Comparison of ENCODE assay signal across 32 cellular contexts in genomic region chr3:132047209-132047608, GRCh38. TPM values are rescaled to one million over a fixed set of nuclear protein-coding genes. Genes with fewer than 3 reads are reported as not detected.
"Had no signal": no experiment of that assay in that cellular context is flagged by ENCODE, and none has a peak within 500 bp of the region (broad histone marks: within the 10 kb centered on the region; RNA-seq: fewer than 3 reads in every experiment).

No MANE protein-coding gene starts in this region.

- H2AFZ ChIP-seq: hepatocyte had no signal

- DNase-seq: cerebellar nuclear complex; cortex of kidney; effector memory CD8-positive, alpha-beta T cell; foreskin keratinocyte; heart left ventricle; left cardiac atrium; left lung; mesenchymal stem cell; mucosa of descending colon; naive thymus-derived CD8-positive, alpha-beta T cell; occipital lobe; ovary; posterior cingulate gyrus; psoas muscle; right cardiac atrium; small intestine; stimulated activated CD4-positive, alpha-beta T cell treated with anti-CD3 and anti-CD28 coated beads, Interleukin-12 subunit alpha, Interleukin-12 subunit beta, amount 100 ng/mL, for 4 hours; stimulated activated CD4-positive, alpha-beta T cell treated with anti-CD3 and anti-CD28 coated beads, Interleukin-1b, Interleukin-23, amount 100 ng/mL, for 48 hours; stimulated activated CD4-positive, alpha-beta T cell treated with anti-CD3 and anti-CD28 coated beads, Interleukin-4, amount 100 ng/mL, for 1 hour; stimulated activated CD8-positive, alpha-beta memory T cell treated with anti-CD3 and anti-CD28 coated beads, Interleukin-4, amount 100 ng/mL, for 48 hours; stimulated activated naive CD4-positive, alpha-beta T cell; stimulated activated naive CD8-positive, alpha-beta T cell treated with anti-CD3 and anti-CD28 coated beads, Interleukin-15, amount 100 ng/mL, for 72 hours; thyroid gland; trophoblast cell had no signal

- H3K4me1 ChIP-seq: foreskin keratinocyte, gastroesophageal sphincter, heart left ventricle, left lung, psoas muscle, thyroid gland, vagina had no signal

- H3K36me3 ChIP-seq: gastroesophageal sphincter, heart left ventricle, left lung, ovary, thyroid gland, vagina had no signal

- H3K27me3 ChIP-seq: foreskin keratinocyte, gastroesophageal sphincter, heart left ventricle, hepatocyte, left lung, ovary, thyroid gland, vagina had no signal

- H3K4me3 ChIP-seq: gastroesophageal sphincter, heart left ventricle, hepatocyte, left lung, mucosa of descending colon, ovary, psoas muscle, thyroid gland, vagina had no signal

- H3K9me3 ChIP-seq: gastroesophageal sphincter, left lung, mucosa of descending colon, ovary, psoas muscle, thyroid gland, vagina had no signal

- H3K27ac ChIP-seq: epithelial cell of prostate, foreskin keratinocyte, gastroesophageal sphincter, heart left ventricle, hepatocyte, left lung, ovary, psoas muscle, thyroid gland, vagina had no signal

- ATAC-seq: effector memory CD8-positive, alpha-beta T cell; esophagus mucosa; foreskin keratinocyte; gastroesophageal sphincter; heart left ventricle; left cardiac atrium; left lung; mucosa of descending colon; naive thymus-derived CD8-positive, alpha-beta T cell; psoas muscle; right cardiac atrium; stimulated activated naive CD8-positive, alpha-beta T cell treated with anti-CD3 and anti-CD28 coated beads, Interleukin-15, amount 100 ng/mL, for 72 hours had no signal

- H3K4me2 ChIP-seq: hepatocyte had no signal

- H3K79me2 ChIP-seq: hepatocyte had no signal

RNA-seq across cellular contexts. Expression of gene CPNE4, which starts 12.4 kb away (rescaled TPM):
- total RNA-seq: dermis microvascular lymphatic vessel endothelial cell; foreskin keratinocyte; gastroesophageal sphincter; lung microvascular endothelial cell; naive thymus-derived CD8-positive, alpha-beta T cell; psoas muscle; subcutaneous adipose tissue; thyroid gland had no signal
- polyA plus RNA-seq: foreskin keratinocyte; naive thymus-derived CD8-positive, alpha-beta T cell had no signal
